Comparison of ENCODE assay signal across 8 cellular contexts in the genomic region with DNA sequence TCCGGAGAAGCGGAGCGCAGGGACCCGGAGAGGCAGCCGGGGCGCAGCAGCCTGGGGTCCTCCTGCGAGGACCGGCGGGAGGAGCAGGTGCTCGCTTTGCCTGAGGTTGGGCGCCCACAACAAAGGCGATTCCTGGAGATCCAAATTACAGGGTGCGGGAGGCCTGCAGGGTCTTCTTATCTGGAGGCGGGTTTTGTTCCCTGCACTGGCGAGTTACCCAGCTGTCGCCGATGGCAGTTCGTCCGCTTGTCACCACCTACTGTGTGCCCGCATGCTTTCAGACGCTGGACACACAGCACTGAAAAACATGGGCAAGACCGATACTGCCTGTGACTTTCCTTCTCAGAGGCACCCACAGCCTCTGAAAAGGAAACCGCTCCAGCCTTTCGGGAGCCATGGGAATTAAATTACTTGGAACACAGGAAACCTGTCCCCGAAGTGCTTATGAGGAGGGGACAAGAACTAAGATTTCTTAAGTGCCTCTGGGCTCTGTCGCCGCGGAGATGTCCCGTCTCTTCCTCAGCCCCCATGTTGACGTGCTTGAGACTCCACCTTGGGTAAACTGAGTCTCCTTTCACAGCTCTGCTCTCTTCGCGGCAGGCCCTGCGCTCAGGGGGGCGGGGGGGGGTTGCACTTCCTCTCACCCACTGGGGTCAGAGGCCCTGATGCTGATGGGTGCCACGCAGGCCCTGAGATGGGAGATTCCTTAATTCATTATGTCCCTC. TPM values are rescaled to one million over a fixed set of nuclear protein-coding genes. Genes with fewer than 3 reads are reported as not detected.
DNase-seq lines count a peak whose midpoint lies in the region; ATAC-seq and FAIRE-seq lines count a peak whose summit lies in the region.

No MANE protein-coding gene starts in this region.

- H3K27me3 Mint-ChIP-seq in activated CD4-positive, alpha-beta T cell treated with anti-CD3 and anti-CD28 coated beads, Interleukin-2, amount 10 ng/mL, durations not matched to agents 24 days and 14 days: peaks cover 38% of the 10 kb centered on the region
- H3K27me3 Mint-ChIP-seq in activated naive CD8-positive, alpha-beta T cell: peaks cover under 1% of the 10 kb centered on the region

- H3K4me1 Mint-ChIP-seq in activated CD4-positive, alpha-beta T cell treated with anti-CD3 and anti-CD28 coated beads, Interleukin-2, amount 10 ng/mL, durations not matched to agents 24 days and 14 days: peaks cover 12% of the 10 kb centered on the region
- H3K4me1 Mint-ChIP-seq in activated naive CD8-positive, alpha-beta T cell (ENCODE audit: low read depth): peaks cover 6% of the 10 kb centered on the region

- no peak for FAIRE-seq in GM19239 (lab: Jason Lieb, UNC)

- no peaks in the 10 kb centered on the region for H3K36me3 Mint-ChIP-seq in activated CD4-positive, alpha-beta T cell treated with anti-CD3 and anti-CD28 coated beads, Interleukin-2, amount 10 ng/mL, durations not matched to agents 24 days and 14 days (ENCODE audit: low read depth)
- H3K36me3 Mint-ChIP-seq in activated naive CD8-positive, alpha-beta T cell: no peaks in the 10 kb centered on the region

- ATAC-seq in HG03097 (IDR thresholded peaks at IDR 0.05; ENCODE audit: low FRiP score, unreplicated experiment) (no peak), HG03095 (IDR thresholded peaks at IDR 0.05; ENCODE audit: unreplicated experiment) (no peak)

- no peaks in the 10 kb centered on the region for H3K9me3 Mint-ChIP-seq in activated CD4-positive, alpha-beta T cell treated with anti-CD3 and anti-CD28 coated beads, Interleukin-2, amount 10 ng/mL, durations not matched to agents 24 days and 14 days
- no peaks in the 10 kb centered on the region for H3K9me3 Mint-ChIP-seq in activated naive CD8-positive, alpha-beta T cell (ENCODE audit: low read depth)

- peak overlapping the region; percentile 57 for H3K4me3 Mint-ChIP-seq in activated CD4-positive, alpha-beta T cell treated with anti-CD3 and anti-CD28 coated beads, Interleukin-2, amount 10 ng/mL, durations not matched to agents 24 days and 14 days
- peak overlapping the region; percentile 78 for H3K4me3 Mint-ChIP-seq in activated naive CD8-positive, alpha-beta T cell

- H3K27ac Mint-ChIP-seq in activated CD4-positive, alpha-beta T cell treated with anti-CD3 and anti-CD28 coated beads, Interleukin-2, amount 10 ng/mL, durations not matched to agents 24 days and 14 days: no peak overlapping the region
- no peak overlapping the region for H3K27ac Mint-ChIP-seq in activated naive CD8-positive, alpha-beta T cell

- intact Hi-C loops in activated CD4-positive, alpha-beta T cell treated with anti-CD3 and anti-CD28 coated beads, Interleukin-2, amount 10 ng/mL, durations not matched to agents 24 days and 14 days (cut with micrococcal nuclease): loop anchor here (2.0 to 5.0 kb wide), 2 partner anchors 169 to 227 kb away; a partner anchor contains a TSS

- no peak for DNase-seq in activated CD4-positive, alpha-beta T cell treated with anti-CD3 and anti-CD28 coated beads, Interleukin-2, amount 10 ng/mL, durations not matched to agents 24 days and 14 days
- DNase-seq in activated CD4-positive, alpha-beta T cell treated with anti-CD3 and anti-CD28 coated beads, Interleukin-2, amount 50 U/mL, for 4 hours: no peak
- DNase-seq in inferior parietal cortex (ENCODE audit: extremely low spot score) (peak; percentile 22), superior temporal gyrus (ENCODE audit: extremely low spot score) (peak; percentile 30), GM19239 (ENCODE audit: insufficient read length, low spot score) (no peak)

RNA-seq across cellular contexts. Expression of a gene that starts 1.3 kb away (rescaled TPM):
- 3.8 and 5.3 TPM in 2 replicates for total RNA-seq in activated CD4-positive, alpha-beta T cell treated with anti-CD3 and anti-CD28 coated beads, Interleukin-2, amount 10 ng/mL, durations not matched to agents 24 days and 14 days

RNA-seq across cellular contexts. Expression of a gene that starts 43.4 kb away (rescaled TPM):
- 60.2 and 65.8 TPM in 2 replicates for total RNA-seq in activated CD4-positive, alpha-beta T cell treated with anti-CD3 and anti-CD28 coated beads, Interleukin-2, amount 10 ng/mL, durations not matched to agents 24 days and 14 days

Comparison
In these comparisons a context has a peak if more than half of its experiments do, and no peak if none do; other contexts are left out.
1. DNase-seq: peak in inferior parietal cortex (single experiment) and superior temporal gyrus (single experiment); none in activated CD4-positive, alpha-beta T cell treated with anti-CD3 and anti-CD28 coated beads, Interleukin-2, amount 10 ng/mL, durations not matched to agents 24 days and 14 days (single experiment), activated CD4-positive, alpha-beta T cell treated with anti-CD3 and anti-CD28 coated beads, Interleukin-2, amount 50 U/mL, for 4 hours (0 of 2) and GM19239 (single experiment).